ENCODE assay signal across 14 cellular contexts in genomic region chr9:134735441-134736175, GRCh38.
A peak's percentile ranks its signal among the peaks of the same experiment; 100 is the strongest.
DNase-seq lines count a peak whose midpoint lies in the region; ATAC-seq and TF ChIP-seq lines count a peak whose summit lies in the region.
"Had no signal": no experiment of that assay in that cellular context is flagged by ENCODE, and none has a peak within 500 bp of the region (broad histone marks: within the 10 kb centered on the region; RNA-seq: fewer than 3 reads in every experiment).

No MANE protein-coding gene starts in this region.

- no peak overlapping the region for H3K4ac ChIP-seq in IMR-90 (ENCODE audit: low read depth, low read length)

- ATAC-seq in IMR-90 (ENCODE audit: low read depth) (no peak), lower lobe of right lung (peak; percentile 32 to 41), HG02642 (IDR thresholded peaks at IDR 0.05; ENCODE audit: poor library complexity, unreplicated experiment) (no peak)
- ATAC-seq: activated naive CD8-positive, alpha-beta T cell treated with anti-CD3 and anti-CD28 coated beads, Interleukin-2, amount 50 U/mL, for 24 hours; GM23338 had no signal

- WGBS in IMR-90 (ENCODE audit: extremely low coverage in 2 of 2, insufficient read length in 1 of 2), 2 experiments, result 83% methylated on average over 5 of the region's 20 CpGs; no CpG with 5 or more reads in 1 of the 2 experiments

- in situ Hi-C loops in IMR-90 (cut with MboI; ENCODE audit: low sequenced_read_pairs), result loop anchor here (5.0 kb wide), 1 partner anchor 288 kb away; no protein-coding TSS in a partner anchor

- H3K9me3 ChIP-seq in IMR-90 (ENCODE audit: control insufficient read depth, insufficient read depth, low read length), result no peaks in the 10 kb centered on the region
- no peaks in the 10 kb centered on the region for H3K9me3 ChIP-seq in colonic mucosa
- H3K9me3 ChIP-seq in lower lobe of right lung, result no peaks in the 10 kb centered on the region

- no peak for TF ChIP-seq RAD21 in IMR-90 (IDR thresholded peaks at IDR 0.05; ENCODE audit: low read length)

- H3K4me1 Mint-ChIP-seq in glutamatergic neuron (ENCODE audit: low read depth, unreplicated experiment), result peaks cover 11% of the 10 kb centered on the region
- H3K4me1 Mint-ChIP-seq: activated naive CD8-positive, alpha-beta T cell treated with anti-CD3 and anti-CD28 coated beads, Interleukin-2, amount 50 U/mL, for 24 hours had no signal

- CTCF ChIA-PET in IMR-90 (lab: Yijun Ruan, JAX), result no interaction called here

- H3K4me3 Mint-ChIP-seq in glutamatergic neuron (ENCODE audit: unreplicated experiment), result no peak overlapping the region
- H3K4me3 Mint-ChIP-seq: activated naive CD8-positive, alpha-beta T cell treated with anti-CD3 and anti-CD28 coated beads, Interleukin-2, amount 50 U/mL, for 24 hours; GM23338 had no signal

- POLR2A ChIA-PET in IMR-90 (lab: Charles Lee; ENCODE audit: unreplicated experiment), result no interaction called here

- H3K27me3 ChIP-seq in IMR-90 (ENCODE audit: control insufficient read depth, insufficient read depth, low read length) (no peaks in the 10 kb centered on the region), colonic mucosa (no peaks in the 10 kb centered on the region), lower lobe of right lung (ENCODE audit: low read depth) (no peaks in the 10 kb centered on the region)

- H3K36me3 Mint-ChIP-seq in glutamatergic neuron (ENCODE audit: unreplicated experiment), result peaks cover 10% of the 10 kb centered on the region

- H4K5ac ChIP-seq in IMR-90 (ENCODE audit: low read depth, low read length), result no peak overlapping the region

- BruUV-seq in IMR-90 (replicated peaks; lab: Mats Ljungman, UMichigan), result no TSS peak

- H3K9me3 Mint-ChIP-seq in glutamatergic neuron (ENCODE audit: unreplicated experiment), result peaks cover 11% of the 10 kb centered on the region
- H3K9me3 Mint-ChIP-seq: activated naive CD8-positive, alpha-beta T cell treated with anti-CD3 and anti-CD28 coated beads, Interleukin-2, amount 50 U/mL, for 24 hours had no signal

- peaks cover 21 to 79% of the 10 kb centered on the region in 2 experiments for H3K79me1 ChIP-seq in IMR-90 (ENCODE audit: low read depth in 1 of 2, low read length in 2 of 2)

- H3K4me1 ChIP-seq in IMR-90 (ENCODE audit: control insufficient read depth, insufficient read depth, low read length) (peaks cover 29% of the 10 kb centered on the region), colonic mucosa (no peaks in the 10 kb centered on the region), lower lobe of right lung (peaks cover 11% of the 10 kb centered on the region)

- H2BK120ac ChIP-seq in IMR-90 (ENCODE audit: low read depth, low read length), result no peak overlapping the region

- H3K4me2 ChIP-seq in IMR-90 (ENCODE audit: low read depth, low read length), result no peak overlapping the region
- H3K4me2 ChIP-seq: GM23338 had no signal

- H3K56ac ChIP-seq in IMR-90 (ENCODE audit: extremely low read depth, insufficient read depth, low read length), result no peak overlapping the region

- TF ChIP-seq CTCF in IMR-90 (conservative IDR thresholded peaks at IDR 0.05; ENCODE audit: low read depth, low read length) (no peak), colonic mucosa (IDR thresholded peaks at IDR 0.05) (no peak), lower lobe of right lung (IDR thresholded peaks at IDR 0.05) (no peak), glutamatergic neuron (IDR thresholded peaks at IDR 0.05; ENCODE audit: partially characterized antibody, unreplicated experiment) (no peak)

- no peak for DNase-seq in IMR-90
- DNase-seq in colonic mucosa, result peak; percentile 53
- no peak for DNase-seq in lower lobe of right lung
- peak; percentile 36 for DNase-seq in smooth muscle cell of the brain vasculature (ENCODE audit: low read depth, low spot score)
- DNase-seq in glutamatergic neuron, result no peak
- no peak for DNase-seq in MV-4-11 (lab: John Stamatoyannopoulos, UW)
- DNase-seq in 8988T, result no peak
- DNase-seq: activated naive CD8-positive, alpha-beta T cell treated with anti-CD3 and anti-CD28 coated beads, Interleukin-2, amount 50 U/mL, for 24 hours; NCI-H1930; stimulated activated CD4-positive, alpha-beta T cell treated with anti-CD3 and anti-CD28 coated beads, Interleukin-2, amount 100 ng/mL, for 24 hours; SW 1271 had no signal

- dilution Hi-C loops in IMR-90 (cut with HindIII; ENCODE audit: low sequenced_read_pairs, unreplicated experiment), result no loop called here

- H3K36me3 ChIP-seq in IMR-90 (ENCODE audit: control insufficient read depth, insufficient read depth, low read length) (peaks cover 84% of the 10 kb centered on the region), colonic mucosa (no peaks in the 10 kb centered on the region), lower lobe of right lung (no peaks in the 10 kb centered on the region)

- no peak overlapping the region for H4K8ac ChIP-seq in IMR-90 (ENCODE audit: low read depth in 2 of 2, low read length in 2 of 2)

- no peak overlapping the region for H2BK5ac ChIP-seq in IMR-90 (ENCODE audit: low read depth, low read length, poor library complexity, severe bottlenecking)

- H3K23ac ChIP-seq in IMR-90 (ENCODE audit: low read depth, low read length), result no peak overlapping the region; the same call in 1 of the 2 replicates

- H3K9ac ChIP-seq in IMR-90 (ENCODE audit: low read depth, low read length) (no peak overlapping the region), colonic mucosa (ENCODE audit: low read depth in 2 of 2, low read length in 2 of 2) (no peak overlapping the region)

- peaks cover 93% of the 10 kb centered on the region for H4K20me1 ChIP-seq in IMR-90 (ENCODE audit: insufficient read depth, low read length)

- intact Hi-C loops in IMR-90 (cut with micrococcal nuclease), result loop anchor here (1.0 to 10.0 kb wide), 2 partner anchors 91 to 286 kb away; partner anchors contain the start of gene COL5A1
- intact Hi-C loops in colonic mucosa (cut with DNase I), result no loop called here
- intact Hi-C loops in lower lobe of right lung (cut with DNase I), result no loop called here

- peak overlapping the region; percentile 61 for H2AK9ac ChIP-seq in IMR-90 (replicated peaks; ENCODE audit: low read depth, low read length, poor library complexity)

- H3K4me3 ChIP-seq in IMR-90 (ENCODE audit: insufficient read depth, low read depth, low read length), result no peak overlapping the region
- no peak overlapping the region for H3K4me3 ChIP-seq in colonic mucosa
- no peak overlapping the region for H3K4me3 ChIP-seq in lower lobe of right lung
- H3K4me3 ChIP-seq: GM23338 had no signal

- TF ChIP-seq POLR2A in IMR-90 (IDR thresholded peaks at IDR 0.05; ENCODE audit: low read depth, low read length), result no peak

- peaks cover 7% of the 10 kb centered on the region for H3K27me3 Mint-ChIP-seq in glutamatergic neuron (ENCODE audit: unreplicated experiment)
- H3K27me3 Mint-ChIP-seq: activated naive CD8-positive, alpha-beta T cell treated with anti-CD3 and anti-CD28 coated beads, Interleukin-2, amount 50 U/mL, for 24 hours had no signal

- H3K27ac Mint-ChIP-seq in glutamatergic neuron (ENCODE audit: unreplicated experiment), result no peak overlapping the region
- H3K27ac Mint-ChIP-seq: activated naive CD8-positive, alpha-beta T cell treated with anti-CD3 and anti-CD28 coated beads, Interleukin-2, amount 50 U/mL, for 24 hours; GM23338 had no signal

- H2AK5ac ChIP-seq in IMR-90 (ENCODE audit: low read depth, low read length), result no peak overlapping the region

- no peak overlapping the region for H3K18ac ChIP-seq in IMR-90 (ENCODE audit: low read depth, low read length)

- H3K14ac ChIP-seq in IMR-90 (replicated peaks; ENCODE audit: low read depth, low read length), result no peak overlapping the region

- H2BK20ac ChIP-seq in IMR-90 (ENCODE audit: low read depth, low read length), result no peak overlapping the region

- peak overlapping the region; percentile 19 for H2AFZ ChIP-seq in IMR-90 (replicated peaks; ENCODE audit: low read length, poor library complexity)
- H2AFZ ChIP-seq: GM23338 had no signal

- H3K27ac ChIP-seq in IMR-90 (ENCODE audit: insufficient read depth, low read length) (no peak overlapping the region), colonic mucosa (peak overlapping the region; percentile 22), lower lobe of right lung (no peak overlapping the region)
- H3K27ac ChIP-seq: C4-2B had no signal

- peaks cover 25% of the 10 kb centered on the region for H3K9me1 ChIP-seq in IMR-90 (ENCODE audit: insufficient read depth, low read length)

- no peak overlapping the region for H2BK15ac ChIP-seq in IMR-90 (ENCODE audit: low read depth, low read length)

- no peak overlapping the region for H4K91ac ChIP-seq in IMR-90 (ENCODE audit: insufficient read depth, low read depth, low read length)

TF ChIP-seq in IMR-90, 13 proteins besides CTCF, POLR2A, EP300 and RAD21:
- TF ChIP-seq MXI1 (IDR thresholded peaks at IDR 0.05; ENCODE audit: borderline replicate concordance, low read depth, low read length), result no peak
- TF ChIP-seq BHLHE40 (IDR thresholded peaks at IDR 0.05; ENCODE audit: low read depth, low read length), result no peak
- no peak for TF ChIP-seq MAFK (IDR thresholded peaks at IDR 0.05; ENCODE audit: low read depth, low read length)
- TF ChIP-seq USF2 (IDR thresholded peaks at IDR 0.05; ENCODE audit: low read depth, low read length), result no peak
- no peak for TF ChIP-seq CEBPB (IDR thresholded peaks at IDR 0.05; ENCODE audit: low read depth, low read length)
- TF ChIP-seq ELK1 (IDR thresholded peaks at IDR 0.05; ENCODE audit: borderline replicate concordance, low read depth, low read length), result no peak
- no peak for TF ChIP-seq RCOR1 (IDR thresholded peaks at IDR 0.05; ENCODE audit: insufficient replicate concordance, low read length)
- no peak for TF ChIP-seq FOS (IDR thresholded peaks at IDR 0.05; ENCODE audit: low read depth, low read length)
- no peak for TF ChIP-seq CHD1 (IDR thresholded peaks at IDR 0.05; ENCODE audit: low read depth, low read length)
- TF ChIP-seq SMC3 (IDR thresholded peaks at IDR 0.05; ENCODE audit: low read depth, low read length), result no peak

Comparison
In these comparisons a context has a peak if more than half of its experiments do, and no peak if none do; other contexts are left out.
1. ATAC-seq: peak in lower lobe of right lung (2 of 2); none in IMR-90 (single experiment) and HG02642 (single experiment).
2. DNase-seq: peak in colonic mucosa (single experiment) and smooth muscle cell of the brain vasculature (single experiment); none in IMR-90 (single experiment), lower lobe of right lung (single experiment), glutamatergic neuron (single experiment), MV-4-11 (single experiment) and 8988T (single experiment).